ENCODE assay signal across 9 cellular contexts in genomic region chr6:63597142-63598000, GRCh38. TPM values are rescaled to one million over a fixed set of nuclear protein-coding genes. Genes with fewer than 3 reads are reported as not detected.
DNase-seq lines count a peak whose midpoint lies in the region; TF ChIP-seq lines count a peak whose summit lies in the region.
"Had no signal": no experiment of that assay in that cellular context is flagged by ENCODE, and none has a peak within 500 bp of the region (broad histone marks: within the 10 kb centered on the region; RNA-seq: fewer than 3 reads in every experiment).

No MANE protein-coding gene starts in this region.

- no peaks in the 10 kb centered on the region for H3K27me3 ChIP-seq in SU-DHL-6 (ENCODE audit: low read length)

- H3K9me2 ChIP-seq in SU-DHL-6 (replicated peaks; ENCODE audit: insufficient read depth, low read length), result no peaks in the 10 kb centered on the region

- no peaks in the 10 kb centered on the region for H4K20me1 ChIP-seq in SU-DHL-6 (ENCODE audit: low read depth, low read length)

- H3K4me3 ChIP-seq in SU-DHL-6 (ENCODE audit: insufficient read depth, low read length, poor library complexity, severe bottlenecking) (no peak overlapping the region), fibroblast of pulmonary artery (replicated peaks; ENCODE audit: low read depth, low read length) (no peak overlapping the region), skeletal muscle cell (ENCODE audit: low read depth, low read length) (peak overlapping the region; percentile 60)

- no peak overlapping the region for H3K4me2 ChIP-seq in SU-DHL-6 (ENCODE audit: low read depth, low read length, poor library complexity, severe bottlenecking)

- DNase-seq in NCI-H748 treated with DMSO at 0.1 percent for 48 hours (lab: John Stamatoyannopoulos, UW), result peak; percentile 74
- DNase-seq in NCI-H748 (lab: John Stamatoyannopoulos, UW; ENCODE audit: unreplicated experiment), result no peak
- DNase-seq in fibroblast of pulmonary artery (ENCODE audit: low read depth), result peak; percentile 8
- DNase-seq in skeletal muscle cell (ENCODE audit: low read depth), result no peak
- no peak for DNase-seq in globus pallidus (ENCODE audit: low spot score)
- no peak for DNase-seq in Ammon's horn (ENCODE audit: low spot score)
- DNase-seq in SK-N-DZ (ENCODE audit: low spot score), result no peak
- DNase-seq: left cardiac atrium had no signal

- H3K79me2 ChIP-seq in SU-DHL-6 (ENCODE audit: insufficient read depth, low read length), result no peaks in the 10 kb centered on the region

- TF ChIP-seq CTCF in SU-DHL-6 (IDR thresholded peaks at IDR 0.05; ENCODE audit: insufficient read depth, low read length, poor library complexity, severe bottlenecking), result no peak
- no peak for TF ChIP-seq CTCF in fibroblast of pulmonary artery (IDR thresholded peaks at IDR 0.05; ENCODE audit: low read length, missing control alignments)

- no peaks in the 10 kb centered on the region for H3F3A ChIP-seq in SU-DHL-6 (ENCODE audit: insufficient read depth)

- peak overlapping the region; percentile 86 for H2AFZ ChIP-seq in SU-DHL-6 (ENCODE audit: low read depth, low read length, severe bottlenecking)

- no peaks in the 10 kb centered on the region for H3K9me3 ChIP-seq in SU-DHL-6 (ENCODE audit: insufficient read depth, low read length)

- H3K36me3 ChIP-seq in SU-DHL-6 (ENCODE audit: low read length), result no peaks in the 10 kb centered on the region

- no peak overlapping the region for H3K27ac ChIP-seq in SU-DHL-6 (ENCODE audit: low read depth, low read length)

- no peak overlapping the region for H3K9ac ChIP-seq in SU-DHL-6 (ENCODE audit: low read length)

RNA-seq across cellular contexts. Expression of gene PTP4A1, which starts 25.1 kb away (rescaled TPM):
- 18.0 and 24.4 TPM in 2 replicates for polyA plus RNA-seq in SK-N-DZ (2014; cell fraction: cytosol; rRNA removed)
- polyA plus RNA-seq in SK-N-DZ (2014; cell fraction: nucleus; rRNA removed), result 14.3 and 36.3 TPM in 2 replicates

RNA-seq across cellular contexts. Expression of gene PHF3, which starts 38.2 kb away (rescaled TPM):
- 9.2 and 9.7 TPM in 2 replicates for polyA plus RNA-seq in SK-N-DZ (2014; cell fraction: cytosol; rRNA removed)
- 64.6 and 75.4 TPM in 2 replicates for polyA plus RNA-seq in SK-N-DZ (2014; cell fraction: nucleus; rRNA removed)

Comparison
In these comparisons a context has a peak if more than half of its experiments do, and no peak if none do; other contexts are left out.
1. DNase-seq: peak in NCI-H748 treated with DMSO at 0.1 percent for 48 hours (single experiment) and fibroblast of pulmonary artery (single experiment); none in NCI-H748 (single experiment), skeletal muscle cell (single experiment), globus pallidus (single experiment), Ammon's horn (single experiment) and SK-N-DZ (single experiment).